In genomic region chr12:118964988-118965387, GRCh38 we compare ENCODE assay signal across 21 cellular contexts. TPM values are rescaled to one million over a fixed set of nuclear protein-coding genes. Genes with fewer than 3 reads are reported as not detected.
A peak's percentile ranks its signal among the peaks of the same experiment; 100 is the strongest.
DNase-seq lines count a peak whose midpoint lies in the region; TF ChIP-seq lines count a peak whose summit lies in the region.
"Had no signal": no experiment of that assay in that cellular context is flagged by ENCODE, and none has a peak within 500 bp of the region (broad histone marks: within the 10 kb centered on the region; RNA-seq: fewer than 3 reads in every experiment).

No MANE protein-coding gene starts in this region.

- no peak for TF ChIP-seq CTCF in neural cell (IDR thresholded peaks at IDR 0.05; ENCODE audit: poor library complexity, severe bottlenecking)
- no peak for TF ChIP-seq CTCF in type B pancreatic cell (conservative IDR thresholded peaks at IDR 0.05)

- H3K27ac ChIP-seq in neural cell (ENCODE audit: low read length), result peak overlapping the region; percentile 34
- H3K27ac ChIP-seq: C4-2B, HL-60, RWPE1 had no signal

- peak overlapping the region; percentile 26 for H3K4me3 ChIP-seq in neural cell (ENCODE audit: low read length)

- H3K9ac ChIP-seq in neural cell (ENCODE audit: low read length), result no peak overlapping the region

- no peaks in the 10 kb centered on the region for H3F3A ChIP-seq in neural cell (ENCODE audit: insufficient read depth, low read length, poor library complexity, severe bottlenecking)

- intact Hi-C loops in activated CD4-positive, alpha-beta T cell treated with anti-CD3 and anti-CD28 coated beads, Interleukin-2, amount 10 ng/mL, durations not matched to agents 24 days and 14 days (cut with micrococcal nuclease), result no loop called here

- peak; percentile 78 for TF ChIP-seq EP300 in neural cell (conservative IDR thresholded peaks at IDR 0.05; ENCODE audit: poor library complexity, severe bottlenecking)

- peaks cover 30% of the 10 kb centered on the region for H3K27me3 Mint-ChIP-seq in type B pancreatic cell
- no peaks in the 10 kb centered on the region for H3K27me3 Mint-ChIP-seq in activated CD4-positive, alpha-beta T cell treated with anti-CD3 and anti-CD28 coated beads, Interleukin-2, amount 10 ng/mL, durations not matched to agents 24 days and 14 days

- peak; percentile 95 for DNase-seq in DMS79 treated with DMSO at 0.1 percent for 48 hours (lab: John Stamatoyannopoulos, UW)
- peak; percentile 81 to 93 for DNase-seq in NCI-H187 (lab: John Stamatoyannopoulos, UW)
- DNase-seq in NCI-H2171 (lab: John Stamatoyannopoulos, UW), result peak; percentile 60
- no peak for DNase-seq in type B pancreatic cell (ENCODE audit: extremely low spot score, unreplicated experiment)
- DNase-seq in putamen (ENCODE audit: low spot score), result no peak
- no peak for DNase-seq in activated CD4-positive, alpha-beta T cell treated with anti-CD3 and anti-CD28 coated beads, Interleukin-2, amount 10 ng/mL, durations not matched to agents 24 days and 14 days
- DNase-seq: Caco-2; CD8-positive, alpha-beta T cell; DND-41; NCI-H1092 treated with DMSO at 0.1 percent for 48 hours; NCI-H446; NCI-H69; SHP77; T-helper 1 cell had no signal

- H3K27me3 ChIP-seq in neural cell (ENCODE audit: insufficient read depth, low read depth, low read length), result no peaks in the 10 kb centered on the region

- no peak overlapping the region for H3K4me3 Mint-ChIP-seq in type B pancreatic cell
- no peak overlapping the region for H3K4me3 Mint-ChIP-seq in activated CD4-positive, alpha-beta T cell treated with anti-CD3 and anti-CD28 coated beads, Interleukin-2, amount 10 ng/mL, durations not matched to agents 24 days and 14 days
- H3K4me3 Mint-ChIP-seq: CD8-positive, alpha-beta T cell; T-helper 2 cell treated with Interferon-gamma antibody and Interleukin-4, amounts not matched to agents 5 μg/mL and 100 μg/mL, for 36 hours had no signal

- no peak overlapping the region for H3K27ac Mint-ChIP-seq in type B pancreatic cell
- no peak overlapping the region for H3K27ac Mint-ChIP-seq in activated CD4-positive, alpha-beta T cell treated with anti-CD3 and anti-CD28 coated beads, Interleukin-2, amount 10 ng/mL, durations not matched to agents 24 days and 14 days
- H3K27ac Mint-ChIP-seq: CD8-positive, alpha-beta T cell; T-helper 2 cell treated with Interferon-gamma antibody and Interleukin-4, amounts not matched to agents 5 μg/mL and 100 μg/mL, for 36 hours had no signal

- H3K9me3 Mint-ChIP-seq in type B pancreatic cell, result peaks cover 4% of the 10 kb centered on the region
- H3K9me3 Mint-ChIP-seq in activated CD4-positive, alpha-beta T cell treated with anti-CD3 and anti-CD28 coated beads, Interleukin-2, amount 10 ng/mL, durations not matched to agents 24 days and 14 days, result peaks cover 3% of the 10 kb centered on the region
- H3K9me3 Mint-ChIP-seq: T-helper 2 cell treated with Interferon-gamma antibody and Interleukin-4, amounts not matched to agents 5 μg/mL and 100 μg/mL, for 36 hours had no signal

- H3K4me1 Mint-ChIP-seq in type B pancreatic cell (ENCODE audit: unreplicated experiment), result no peaks in the 10 kb centered on the region
- H3K4me1 Mint-ChIP-seq in activated CD4-positive, alpha-beta T cell treated with anti-CD3 and anti-CD28 coated beads, Interleukin-2, amount 10 ng/mL, durations not matched to agents 24 days and 14 days, result no peaks in the 10 kb centered on the region

- no peak overlapping the region for H2AFZ ChIP-seq in neural cell (ENCODE audit: low read depth, low read length)

- H3K36me3 Mint-ChIP-seq in type B pancreatic cell, result no peaks in the 10 kb centered on the region
- no peaks in the 10 kb centered on the region for H3K36me3 Mint-ChIP-seq in activated CD4-positive, alpha-beta T cell treated with anti-CD3 and anti-CD28 coated beads, Interleukin-2, amount 10 ng/mL, durations not matched to agents 24 days and 14 days (ENCODE audit: low read depth)
- H3K36me3 Mint-ChIP-seq: CD8-positive, alpha-beta T cell had no signal

- no peaks in the 10 kb centered on the region for H3K9me2 ChIP-seq in neural cell (ENCODE audit: insufficient read depth, low read length)

- no peak overlapping the region for H3K4me2 ChIP-seq in neural cell (ENCODE audit: low read length)

- no peaks in the 10 kb centered on the region for H3K79me2 ChIP-seq in neural cell (replicated peaks; ENCODE audit: insufficient read depth, low read length)

- TF ChIP-seq RAD21 in neural cell (conservative IDR thresholded peaks at IDR 0.05), result peak; percentile 28

- no peaks in the 10 kb centered on the region for H3K36me3 ChIP-seq in neural cell (ENCODE audit: insufficient read depth, low read length)

- H4K20me1 ChIP-seq in neural cell (ENCODE audit: insufficient read depth), result no peaks in the 10 kb centered on the region

- no peaks in the 10 kb centered on the region for H3K9me3 ChIP-seq in neural cell (ENCODE audit: low read length)
- H3K9me3 ChIP-seq: Caco-2 had no signal

TF ChIP-seq in neural cell, 6 proteins besides CTCF, POLR2A, EP300 and RAD21:
- TF ChIP-seq SMC3 (conservative IDR thresholded peaks at IDR 0.05; ENCODE audit: poor library complexity) (no peak), REST (IDR thresholded peaks at IDR 0.05; ENCODE audit: borderline replicate concordance) (no peak), EZH2 (IDR thresholded peaks at IDR 0.05; ENCODE audit: borderline replicate concordance, insufficient read depth, low read length, poor library complexity, severe bottlenecking) (no peak), TAF1 (IDR thresholded peaks at IDR 0.05; ENCODE audit: low read depth) (no peak), MXI1 (conservative IDR thresholded peaks at IDR 0.05; ENCODE audit: poor library complexity, severe bottlenecking) (no peak), POLR2AphosphoS5 (IDR thresholded peaks at IDR 0.05) (peak; percentile 70)

RNA-seq across cellular contexts. Expression of gene SRRM4, which starts 16.4 kb away (rescaled TPM):
- 9.9 and 10.5 TPM in 2 replicates for polyA plus RNA-seq in neural cell
- 11.2 and 18.6 TPM in 2 replicates for polyA minus RNA-seq in neural cell
- 1.1 and 1.4 TPM in 2 replicates for total RNA-seq in type B pancreatic cell (ENCODE audit: low replicate concordance)
- not detected in 2 replicates for total RNA-seq in activated CD4-positive, alpha-beta T cell treated with anti-CD3 and anti-CD28 coated beads, Interleukin-2, amount 10 ng/mL, durations not matched to agents 24 days and 14 days
- total RNA-seq: A673; Caco-2; CD8-positive, alpha-beta T cell; SK-MEL-5 had no signal

Comparison
In these comparisons a context has a peak if more than half of its experiments do, and no peak if none do; other contexts are left out.
1. DNase-seq: peak in DMS79 treated with DMSO at 0.1 percent for 48 hours (single experiment), NCI-H187 (2 of 2) and NCI-H2171 (single experiment); none in type B pancreatic cell (single experiment), putamen (single experiment) and activated CD4-positive, alpha-beta T cell treated with anti-CD3 and anti-CD28 coated beads, Interleukin-2, amount 10 ng/mL, durations not matched to agents 24 days and 14 days (single experiment).